Comparison of ENCODE assay signal across 2 cellular contexts in the genomic region with DNA sequence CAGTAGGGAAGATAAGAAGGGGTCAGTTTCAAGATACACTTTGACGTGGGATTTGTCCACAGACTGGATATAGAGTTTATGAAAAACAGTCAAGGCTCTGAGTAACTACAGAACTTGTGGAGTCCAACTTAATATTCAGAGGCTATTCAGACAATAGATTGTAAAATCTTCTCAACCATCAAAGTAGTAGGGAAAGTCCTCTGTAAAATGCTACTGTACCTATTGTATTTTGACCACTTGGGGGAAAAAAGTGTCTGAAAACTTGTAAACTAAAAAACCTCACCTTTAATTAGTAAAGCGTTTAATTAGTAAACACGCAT.
TF ChIP-seq lines count a peak whose summit lies in the region.

No MANE protein-coding gene starts in this region.

TF ChIP-seq in HEK293, 187 proteins besides CTCF, POLR2A, EP300 and RAD21:
- TF ChIP-seq PRDM4 (tag by site-specific recombination; IDR thresholded peaks at IDR 0.05) = peak; percentile 63; the same call in 1 of the 2 replicates
- 0 out of 2 replicates have a peak, but pooled peaks have one; percentile 9 for TF ChIP-seq ZNF366 (tag by site-specific recombination; conservative IDR thresholded peaks at IDR 0.05)
- TF ChIP-seq OSR2 (tag by site-specific recombination; IDR thresholded peaks at IDR 0.05) = peak; percentile 12; the same call in 1 of the 2 replicates
- no peak for TF ChIP-seq SETDB1 (IDR thresholded peaks at IDR 0.05; ENCODE audit: insufficient read length, low read length)

TF ChIP-seq in neural cell, 6 proteins besides CTCF, POLR2A, EP300 and RAD21:
- TF ChIP-seq, protein P1, sequence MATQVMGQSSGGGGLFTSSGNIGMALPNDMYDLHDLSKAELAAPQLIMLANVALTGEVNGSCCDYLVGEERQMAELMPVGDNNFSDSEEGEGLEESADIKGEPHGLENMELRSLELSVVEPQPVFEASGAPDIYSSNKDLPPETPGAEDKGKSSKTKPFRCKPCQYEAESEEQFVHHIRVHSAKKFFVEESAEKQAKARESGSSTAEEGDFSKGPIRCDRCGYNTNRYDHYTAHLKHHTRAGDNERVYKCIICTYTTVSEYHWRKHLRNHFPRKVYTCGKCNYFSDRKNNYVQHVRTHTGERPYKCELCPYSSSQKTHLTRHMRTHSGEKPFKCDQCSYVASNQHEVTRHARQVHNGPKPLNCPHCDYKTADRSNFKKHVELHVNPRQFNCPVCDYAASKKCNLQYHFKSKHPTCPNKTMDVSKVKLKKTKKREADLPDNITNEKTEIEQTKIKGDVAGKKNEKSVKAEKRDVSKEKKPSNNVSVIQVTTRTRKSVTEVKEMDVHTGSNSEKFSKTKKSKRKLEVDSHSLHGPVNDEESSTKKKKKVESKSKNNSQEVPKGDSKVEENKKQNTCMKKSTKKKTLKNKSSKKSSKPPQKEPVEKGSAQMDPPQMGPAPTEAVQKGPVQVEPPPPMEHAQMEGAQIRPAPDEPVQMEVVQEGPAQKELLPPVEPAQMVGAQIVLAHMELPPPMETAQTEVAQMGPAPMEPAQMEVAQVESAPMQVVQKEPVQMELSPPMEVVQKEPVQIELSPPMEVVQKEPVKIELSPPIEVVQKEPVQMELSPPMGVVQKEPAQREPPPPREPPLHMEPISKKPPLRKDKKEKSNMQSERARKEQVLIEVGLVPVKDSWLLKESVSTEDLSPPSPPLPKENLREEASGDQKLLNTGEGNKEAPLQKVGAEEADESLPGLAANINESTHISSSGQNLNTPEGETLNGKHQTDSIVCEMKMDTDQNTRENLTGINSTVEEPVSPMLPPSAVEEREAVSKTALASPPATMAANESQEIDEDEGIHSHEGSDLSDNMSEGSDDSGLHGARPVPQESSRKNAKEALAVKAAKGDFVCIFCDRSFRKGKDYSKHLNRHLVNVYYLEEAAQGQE (IDR thresholded peaks at IDR 0.05; ENCODE audit: borderline replicate concordance) = no peak
- no peak for TF ChIP-seq MXI1 (conservative IDR thresholded peaks at IDR 0.05; ENCODE audit: poor library complexity, severe bottlenecking)
- no peak for TF ChIP-seq TAF1 (IDR thresholded peaks at IDR 0.05; ENCODE audit: low read depth)
- no peak for TF ChIP-seq SMC3 (conservative IDR thresholded peaks at IDR 0.05; ENCODE audit: poor library complexity)
- no peak for TF ChIP-seq POLR2AphosphoS5 (IDR thresholded peaks at IDR 0.05)
- no peak for TF ChIP-seq EZH2 (IDR thresholded peaks at IDR 0.05; ENCODE audit: borderline replicate concordance, insufficient read depth, low read length, poor library complexity, severe bottlenecking)
